Comparison of ENCODE assay signal across 1 cellular context in the genomic region with DNA sequence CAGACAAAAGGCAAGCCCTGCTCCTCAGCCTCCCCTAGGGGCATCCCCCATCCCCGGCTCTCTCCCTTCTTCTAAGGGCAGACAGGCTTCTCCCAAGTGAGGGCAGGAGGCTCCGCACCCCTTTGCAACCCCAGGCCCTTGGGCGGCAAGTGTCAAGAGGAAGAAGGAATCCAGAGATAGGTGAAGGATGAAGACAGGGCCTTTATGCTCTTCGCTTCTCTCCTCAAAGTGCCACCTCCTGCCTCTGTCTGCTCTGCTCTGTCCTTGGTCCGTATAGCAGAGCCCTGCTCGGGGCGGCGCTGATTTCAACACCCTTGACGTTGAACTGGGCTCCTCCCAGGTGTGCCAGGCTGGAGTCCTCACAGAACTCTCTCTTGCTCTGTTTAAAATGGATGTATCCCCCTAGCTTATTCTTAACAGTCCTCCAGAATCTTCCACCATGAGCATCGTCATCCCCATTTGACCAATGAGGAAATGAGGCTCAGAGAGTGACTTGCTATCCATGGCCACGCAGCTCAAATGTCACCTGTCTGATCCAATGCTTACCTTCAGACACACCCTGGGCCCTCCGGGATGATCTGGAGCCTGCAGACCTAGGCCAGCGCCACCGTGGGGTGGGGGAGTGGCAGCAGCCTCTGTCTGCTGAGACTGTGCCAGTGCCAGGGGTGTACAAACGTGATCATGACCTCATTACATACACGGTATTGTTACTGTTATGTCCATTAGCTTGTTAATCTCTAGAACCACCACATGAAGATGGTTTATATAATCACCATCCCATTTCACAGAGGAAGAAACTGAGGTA.
TF ChIP-seq lines count a peak whose summit lies in the region.

No MANE protein-coding gene starts in this region.

TF ChIP-seq in K562, 482 proteins besides CTCF, POLR2A, EP300 and RAD21:
- peak; percentile 36 for TF ChIP-seq RBM25 (IDR thresholded peaks at IDR 0.05; ENCODE audit: low read depth, low read length, severe bottlenecking)
- TF ChIP-seq, protein P1, sequence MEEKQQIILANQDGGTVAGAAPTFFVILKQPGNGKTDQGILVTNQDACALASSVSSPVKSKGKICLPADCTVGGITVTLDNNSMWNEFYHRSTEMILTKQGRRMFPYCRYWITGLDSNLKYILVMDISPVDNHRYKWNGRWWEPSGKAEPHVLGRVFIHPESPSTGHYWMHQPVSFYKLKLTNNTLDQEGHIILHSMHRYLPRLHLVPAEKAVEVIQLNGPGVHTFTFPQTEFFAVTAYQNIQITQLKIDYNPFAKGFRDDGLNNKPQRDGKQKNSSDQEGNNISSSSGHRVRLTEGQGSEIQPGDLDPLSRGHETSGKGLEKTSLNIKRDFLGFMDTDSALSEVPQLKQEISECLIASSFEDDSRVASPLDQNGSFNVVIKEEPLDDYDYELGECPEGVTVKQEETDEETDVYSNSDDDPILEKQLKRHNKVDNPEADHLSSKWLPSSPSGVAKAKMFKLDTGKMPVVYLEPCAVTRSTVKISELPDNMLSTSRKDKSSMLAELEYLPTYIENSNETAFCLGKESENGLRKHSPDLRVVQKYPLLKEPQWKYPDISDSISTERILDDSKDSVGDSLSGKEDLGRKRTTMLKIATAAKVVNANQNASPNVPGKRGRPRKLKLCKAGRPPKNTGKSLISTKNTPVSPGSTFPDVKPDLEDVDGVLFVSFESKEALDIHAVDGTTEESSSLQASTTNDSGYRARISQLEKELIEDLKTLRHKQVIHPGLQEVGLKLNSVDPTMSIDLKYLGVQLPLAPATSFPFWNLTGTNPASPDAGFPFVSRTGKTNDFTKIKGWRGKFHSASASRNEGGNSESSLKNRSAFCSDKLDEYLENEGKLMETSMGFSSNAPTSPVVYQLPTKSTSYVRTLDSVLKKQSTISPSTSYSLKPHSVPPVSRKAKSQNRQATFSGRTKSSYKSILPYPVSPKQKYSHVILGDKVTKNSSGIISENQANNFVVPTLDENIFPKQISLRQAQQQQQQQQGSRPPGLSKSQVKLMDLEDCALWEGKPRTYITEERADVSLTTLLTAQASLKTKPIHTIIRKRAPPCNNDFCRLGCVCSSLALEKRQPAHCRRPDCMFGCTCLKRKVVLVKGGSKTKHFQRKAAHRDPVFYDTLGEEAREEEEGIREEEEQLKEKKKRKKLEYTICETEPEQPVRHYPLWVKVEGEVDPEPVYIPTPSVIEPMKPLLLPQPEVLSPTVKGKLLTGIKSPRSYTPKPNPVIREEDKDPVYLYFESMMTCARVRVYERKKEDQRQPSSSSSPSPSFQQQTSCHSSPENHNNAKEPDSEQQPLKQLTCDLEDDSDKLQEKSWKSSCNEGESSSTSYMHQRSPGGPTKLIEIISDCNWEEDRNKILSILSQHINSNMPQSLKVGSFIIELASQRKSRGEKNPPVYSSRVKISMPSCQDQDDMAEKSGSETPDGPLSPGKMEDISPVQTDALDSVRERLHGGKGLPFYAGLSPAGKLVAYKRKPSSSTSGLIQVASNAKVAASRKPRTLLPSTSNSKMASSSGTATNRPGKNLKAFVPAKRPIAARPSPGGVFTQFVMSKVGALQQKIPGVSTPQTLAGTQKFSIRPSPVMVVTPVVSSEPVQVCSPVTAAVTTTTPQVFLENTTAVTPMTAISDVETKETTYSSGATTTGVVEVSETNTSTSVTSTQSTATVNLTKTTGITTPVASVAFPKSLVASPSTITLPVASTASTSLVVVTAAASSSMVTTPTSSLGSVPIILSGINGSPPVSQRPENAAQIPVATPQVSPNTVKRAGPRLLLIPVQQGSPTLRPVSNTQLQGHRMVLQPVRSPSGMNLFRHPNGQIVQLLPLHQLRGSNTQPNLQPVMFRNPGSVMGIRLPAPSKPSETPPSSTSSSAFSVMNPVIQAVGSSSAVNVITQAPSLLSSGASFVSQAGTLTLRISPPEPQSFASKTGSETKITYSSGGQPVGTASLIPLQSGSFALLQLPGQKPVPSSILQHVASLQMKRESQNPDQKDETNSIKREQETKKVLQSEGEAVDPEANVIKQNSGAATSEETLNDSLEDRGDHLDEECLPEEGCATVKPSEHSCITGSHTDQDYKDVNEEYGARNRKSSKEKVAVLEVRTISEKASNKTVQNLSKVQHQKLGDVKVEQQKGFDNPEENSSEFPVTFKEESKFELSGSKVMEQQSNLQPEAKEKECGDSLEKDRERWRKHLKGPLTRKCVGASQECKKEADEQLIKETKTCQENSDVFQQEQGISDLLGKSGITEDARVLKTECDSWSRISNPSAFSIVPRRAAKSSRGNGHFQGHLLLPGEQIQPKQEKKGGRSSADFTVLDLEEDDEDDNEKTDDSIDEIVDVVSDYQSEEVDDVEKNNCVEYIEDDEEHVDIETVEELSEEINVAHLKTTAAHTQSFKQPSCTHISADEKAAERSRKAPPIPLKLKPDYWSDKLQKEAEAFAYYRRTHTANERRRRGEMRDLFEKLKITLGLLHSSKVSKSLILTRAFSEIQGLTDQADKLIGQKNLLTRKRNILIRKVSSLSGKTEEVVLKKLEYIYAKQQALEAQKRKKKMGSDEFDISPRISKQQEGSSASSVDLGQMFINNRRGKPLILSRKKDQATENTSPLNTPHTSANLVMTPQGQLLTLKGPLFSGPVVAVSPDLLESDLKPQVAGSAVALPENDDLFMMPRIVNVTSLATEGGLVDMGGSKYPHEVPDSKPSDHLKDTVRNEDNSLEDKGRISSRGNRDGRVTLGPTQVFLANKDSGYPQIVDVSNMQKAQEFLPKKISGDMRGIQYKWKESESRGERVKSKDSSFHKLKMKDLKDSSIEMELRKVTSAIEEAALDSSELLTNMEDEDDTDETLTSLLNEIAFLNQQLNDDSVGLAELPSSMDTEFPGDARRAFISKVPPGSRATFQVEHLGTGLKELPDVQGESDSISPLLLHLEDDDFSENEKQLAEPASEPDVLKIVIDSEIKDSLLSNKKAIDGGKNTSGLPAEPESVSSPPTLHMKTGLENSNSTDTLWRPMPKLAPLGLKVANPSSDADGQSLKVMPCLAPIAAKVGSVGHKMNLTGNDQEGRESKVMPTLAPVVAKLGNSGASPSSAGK (IDR thresholded peaks at IDR 0.05), result no peak
